9 cellular contexts compared by ENCODE assay signal in genomic region chr10:114631678-114632417, GRCh38. TPM values are rescaled to one million over a fixed set of nuclear protein-coding genes. Genes with fewer than 3 reads are reported as not detected.
A peak's percentile ranks its signal among the peaks of the same experiment; 100 is the strongest.
DNase-seq lines count a peak whose midpoint lies in the region; ATAC-seq, FAIRE-seq and TF ChIP-seq lines count a peak whose summit lies in the region.
"Had no signal": no experiment of that assay in that cellular context is flagged by ENCODE, and none has a peak within 500 bp of the region (broad histone marks: within the 10 kb centered on the region; RNA-seq: fewer than 3 reads in every experiment).

No MANE protein-coding gene starts in this region.

- TF ChIP-seq POLR2A in GM12878 (IDR thresholded peaks at IDR 0.05; ENCODE audit: low read depth, low read length): no peak

- POLR2A ChIA-PET in Panc1 (lab: Charles Lee): interaction anchor here (0.6 to 2.5 kb wide), 9 partner anchors 9 to 184 kb away, joined by 3 to 17 read pairs (median 4); no protein-coding TSS in a partner anchor
- POLR2A ChIA-PET in GM12878 (lab: Charles Lee): no interaction called here

- H3K27ac ChIP-seq in Panc1 (ENCODE audit: low read length) (peak overlapping the region; percentile 96), GM12878 (ENCODE audit: control insufficient read depth, insufficient read depth) (no peak overlapping the region), skin epidermis (peak overlapping the region in 16 of 21 experiments; percentile 5 to 78 (median 54))
- H3K27ac ChIP-seq: BLaER1 treated with 17β-estradiol and CSF1 and Interleukin-3, amounts not matched to agents 10 nM and 100 nM had no signal

- FAIRE-seq in GM12878 (lab: Jason Lieb, UNC): peak; percentile 68

- in situ Hi-C loops in Panc1 (cut with HindIII; ENCODE audit: low pct_unique_long_range_greater_than_20kb, low sequenced_read_pairs): no loop called here
- in situ Hi-C loops in GM12878 (cut with MboI): no loop called here

- SMC1A ChIA-PET in GM12878 (lab: Charles Lee; ENCODE audit: uncharacterized antibody, unreplicated experiment): no interaction called here

- TF ChIP-seq CTCF in Panc1 (IDR thresholded peaks at IDR 0.05): no peak
- no peak for TF ChIP-seq CTCF in GM12878 (IDR thresholded peaks at IDR 0.05 in 2 of 3, conservative IDR thresholded peaks at IDR 0.05 in 1 of 3; ENCODE audit: control insufficient read depth in 2 of 3, extremely low read depth in 1 of 3, insufficient read depth in 1 of 3, low read depth in 3 of 3, low read length in 3 of 3)

- RAD21 ChIA-PET in GM12878 (lab: Charles Lee; ENCODE audit: unreplicated experiment): interaction anchor here (0.6 kb wide), 1 partner anchor 160 kb away, joined by 3 read pairs; no protein-coding TSS in a partner anchor

- DNase-seq in NCI-H1105 treated with DMSO at 0.1 percent for 48 hours (lab: John Stamatoyannopoulos, UW) (peak; percentile 20), NCI-H1105 (lab: John Stamatoyannopoulos, UW) (no peak), Panc1 (ENCODE audit: low read depth, low spot score) (no peak), GM12878 (ENCODE audit: low read depth, low spot score) (no peak), iPS-NIHi11 (ENCODE audit: low spot score) (peak; percentile 74), NCI-H128 (lab: John Stamatoyannopoulos, UW; ENCODE audit: unreplicated experiment) (no peak)

- CTCF ChIA-PET in Panc1 (lab: Charles Lee) (interaction anchor here (0.7 kb wide), 1 partner anchor 929 kb away, joined by 6 read pairs; no protein-coding TSS in a partner anchor), GM12878 (lab: Yijun Ruan, JAX) (no interaction called here)

- H3K27me3 ChIP-seq in Panc1 (ENCODE audit: control insufficient read depth, insufficient read depth, low read length): no peaks in the 10 kb centered on the region
- peaks cover 6 to 9% of the 10 kb centered on the region in 2 experiments; a peak in 3 of 4 replicates for H3K27me3 ChIP-seq in GM12878 (replicated peaks in 1 of 2; ENCODE audit: control insufficient read depth in 2 of 2, insufficient read depth in 2 of 2, low read length in 1 of 2)

- no peak for TF ChIP-seq EP300 in GM12878 (IDR thresholded peaks at IDR 0.05; ENCODE audit: borderline replicate concordance in 1 of 2, control insufficient read depth in 1 of 2, low read depth in 2 of 2, low read length in 2 of 2)

- H3K9ac ChIP-seq in GM12878 (ENCODE audit: control insufficient read depth, insufficient read depth, low read length): no peak overlapping the region
- H3K9ac ChIP-seq: BLaER1 treated with 17β-estradiol and CSF1 and Interleukin-3, amounts not matched to agents 10 nM and 100 nM had no signal

- no peak overlapping the region for H2AFZ ChIP-seq in GM12878 (ENCODE audit: control insufficient read depth, low read depth, low read length)

- peaks cover 83% of the 10 kb centered on the region for H3K4me1 ChIP-seq in Panc1 (ENCODE audit: control insufficient read depth, insufficient read depth, low read length)
- H3K4me1 ChIP-seq in GM12878 (ENCODE audit: control insufficient read depth, insufficient read depth, low read length): peaks cover 2% of the 10 kb centered on the region; the same call in 1 of the 2 replicates

- H3K36me3 ChIP-seq in Panc1 (ENCODE audit: control insufficient read depth, insufficient read depth, low read length) (no peaks in the 10 kb centered on the region), GM12878 (ENCODE audit: control insufficient read depth in 2 of 2, insufficient read depth in 2 of 2, low read length in 1 of 2) (no peaks in the 10 kb centered on the region)
- H3K36me3 ChIP-seq: BLaER1 treated with 17β-estradiol and CSF1 and Interleukin-3, amounts not matched to agents 10 nM and 100 nM had no signal

- H4K20me1 ChIP-seq in GM12878 (ENCODE audit: control insufficient read depth, insufficient read depth): no peaks in the 10 kb centered on the region
- H4K20me1 ChIP-seq: BLaER1 treated with 17β-estradiol and CSF1 and Interleukin-3, amounts not matched to agents 10 nM and 100 nM had no signal

- H3K4me2 ChIP-seq in GM12878 (ENCODE audit: control insufficient read depth, insufficient read depth): peak overlapping the region; percentile 73

- peak; percentile 63 for ATAC-seq in HG02852 (IDR thresholded peaks at IDR 0.05; ENCODE audit: unreplicated experiment)
- ATAC-seq in Panc1: peak; percentile 36
- peak; percentile 75 for ATAC-seq in GM12878

- intact Hi-C loops in Panc1 (cut with micrococcal nuclease; ENCODE audit: unreplicated experiment) (loop anchor here (5.0 to 10.0 kb wide), 4 partner anchors 50 to 157 kb away; no protein-coding TSS in a partner anchor), GM12878 (cut with micrococcal nuclease; ENCODE audit: unreplicated experiment) (no loop called here)

- no TSS peak for BruUV-seq in Panc1 (replicated peaks; lab: Mats Ljungman, UMichigan)
- no TSS peak for BruUV-seq in GM12878 (replicated peaks; lab: Mats Ljungman, UMichigan)

- H3K9me3 ChIP-seq in Panc1 (ENCODE audit: control insufficient read depth, insufficient read depth, low read depth, low read length): no peaks in the 10 kb centered on the region
- no peaks in the 10 kb centered on the region for H3K9me3 ChIP-seq in GM12878 (replicated peaks; ENCODE audit: control insufficient read depth, insufficient read depth, low read length)

- WGBS in GM12878 (ENCODE audit: insufficient coverage, insufficient replicate concordance, low lambda C conversion rate, missing lambda C conversion rate): 2% methylated on average over 46 of the region's 53 CpGs

- TF ChIP-seq RAD21 in GM12878 (IDR thresholded peaks at IDR 0.05; ENCODE audit: insufficient read depth, low read depth, low read length): no peak

- H3K79me2 ChIP-seq in GM12878 (ENCODE audit: control insufficient read depth, insufficient read depth, low read length): no peaks in the 10 kb centered on the region

- H3K4me3 ChIP-seq in Panc1 (ENCODE audit: low read depth in 2 of 2, low read length in 2 of 2): peak overlapping the region; percentile 73 to 78
- peak overlapping the region; percentile 54 for H3K4me3 ChIP-seq in GM12878
- peak overlapping the region; percentile 22 to 52 (median 36) for H3K4me3 ChIP-seq in skin epidermis

TF ChIP-seq in GM12878, 131 proteins besides CTCF, POLR2A, EP300 and RAD21:
- TF ChIP-seq EZH2 (IDR thresholded peaks at IDR 0.05; ENCODE audit: borderline replicate concordance, control insufficient read depth, low read depth, low read length): 0 out of 2 replicates have a peak, but pooled peaks have one; percentile 52
- TF ChIP-seq ZBTB33 (IDR thresholded peaks at IDR 0.05): no peak
- no peak for TF ChIP-seq BCL11A (IDR thresholded peaks at IDR 0.05; ENCODE audit: low read depth, low read length)
- TF ChIP-seq EGR1 (IDR thresholded peaks at IDR 0.05; ENCODE audit: borderline replicate concordance in 1 of 2, low read depth in 2 of 2, low read length in 2 of 2): peak in 1 of 2 experiments; percentile 33; a peak in 1 of 3 replicates
- TF ChIP-seq ZNF622 (IDR thresholded peaks at IDR 0.05): no peak
- no peak for TF ChIP-seq IKZF2 (IDR thresholded peaks at IDR 0.05)

RNA-seq across cellular contexts. Expression of gene ABLIM1, which starts 26.2 kb away (rescaled TPM):
- total RNA-seq in Panc1 (2021; ENCODE audit: unreplicated experiment): 274 TPM
- 97.4 TPM for polyA plus RNA-seq in Panc1 (2012; ENCODE audit: insufficient read length)
- total RNA-seq in GM12878 (2013; cell fraction: nucleolus; rRNA removed): 40.9 and 58.6 TPM in 2 replicates
- 20.7 and 22.0 TPM in 2 replicates for total RNA-seq in GM12878 (2014; rRNA removed)
- 29.2 and 30.5 TPM in 2 replicates for total RNA-seq in GM12878 (2014; rRNA removed; fragmentation: Illumina TruSeq; extraction: Trizol)
- 40.7 and 45.3 TPM in 2 replicates for total RNA-seq in GM12878 (2021)
- 34.6 TPM for polyA plus RNA-seq in GM12878 (2011; ENCODE audit: low read depth)
- polyA plus RNA-seq in GM12878 (2011; rRNA removed): 23.6 and 33.6 TPM in 2 replicates
- 31.4 and 38.9 TPM in 2 replicates for polyA plus RNA-seq in GM12878 (2011; cell fraction: cytosol; rRNA removed)
- polyA plus RNA-seq in GM12878 (2011; cell fraction: nucleus; rRNA removed): 26.2 and 30.8 TPM in 2 replicates
- polyA plus RNA-seq in GM12878 (2012): 26.9 and 34.9 TPM in 2 replicates
- 50.5 and 63.4 TPM in 2 replicates for polyA plus RNA-seq in GM12878 (2014; fragmentation: Illumina TruSeq; extraction: Trizol)
- 10 to 100 TPM; 14.2 to 25.7 TPM for polyA plus RNA-seq in GM12878 (2014; fragmentation: Nextera tagmentation; extraction: Ambion mirVana)
- 24.0 and 29.3 TPM in 2 replicates for polyA plus RNA-seq in GM12878 (2014; rRNA removed)
- 10 to 100 TPM; 23.7 to 27.0 TPM for polyA plus RNA-seq in GM12878 (2016; fragmentation: Nextera tagmentation; extraction: Ambion mirVana)
- 54.9 and 60.1 TPM in 2 replicates for polyA minus RNA-seq in GM12878 (2011; rRNA and poly(A)+ RNA removed)
- 17.0 and 19.2 TPM in 2 replicates for polyA minus RNA-seq in GM12878 (2011; cell fraction: cytosol; rRNA and poly(A)+ RNA removed)
- polyA minus RNA-seq in GM12878 (2011; cell fraction: nucleus; rRNA and poly(A)+ RNA removed): 20.4 and 29.8 TPM in 2 replicates

Comparison
In these comparisons a context has a peak if more than half of its experiments do, and no peak if none do; other contexts are left out.
1. DNase-seq: peak in NCI-H1105 treated with DMSO at 0.1 percent for 48 hours (single experiment) and iPS-NIHi11 (single experiment); none in NCI-H1105 (single experiment), Panc1 (single experiment), GM12878 (single experiment) and NCI-H128 (single experiment).
2. Peak in every context shown above with its lines, with median percentiles within 50 percentile points of each other: ATAC-seq and H3K4me3 ChIP-seq.